1 cellular context compared by ENCODE assay signal in genomic region chr11:910589-911030, GRCh38.
A peak's percentile ranks its signal among the peaks of the same experiment; 100 is the strongest.
TF ChIP-seq lines count a peak whose summit lies in the region.

Gene CHID1 (minus strand): TSS chr11:910810. CDS start chr11:904816, 5,994 bp downstream.

TF ChIP-seq in HepG2, 621 proteins besides CTCF, POLR2A, EP300 and RAD21 (continued from another document and continues in another):
- TF ChIP-seq ZGPAT (CRISPR knock-in tag; IDR thresholded peaks at IDR 0.05) (peak; percentile 37; the same call in 1 of the 2 replicates), HDAC2 (CRISPR knock-in tag; IDR thresholded peaks at IDR 0.05) (0 out of 2 replicates have a peak, but pooled peaks have one; percentile 29), SNAPC4 (CRISPR knock-in tag; IDR thresholded peaks at IDR 0.05) (no peak), NR2F1 (CRISPR knock-in tag; IDR thresholded peaks at IDR 0.05) (no peak), ZNF75D (CRISPR knock-in tag; IDR thresholded peaks at IDR 0.05; ENCODE audit: borderline replicate concordance) (no peak), THAP7 (CRISPR knock-in tag; IDR thresholded peaks at IDR 0.05) (no peak), SALL2 (CRISPR knock-in tag; IDR thresholded peaks at IDR 0.05) (no peak; the same call in 1 of the 2 replicates), MBNL3 (CRISPR knock-in tag; conservative IDR thresholded peaks at IDR 0.05) (no peak), ZNF253 (CRISPR knock-in tag; IDR thresholded peaks at IDR 0.05; ENCODE audit: borderline replicate concordance) (peak; percentile 89; the same call in 1 of the 2 replicates), ZNF646 (CRISPR knock-in tag; IDR thresholded peaks at IDR 0.05) (no peak), ZNF383 (CRISPR knock-in tag; IDR thresholded peaks at IDR 0.05; ENCODE audit: borderline replicate concordance) (no peak), FLYWCH1 (CRISPR knock-in tag; IDR thresholded peaks at IDR 0.05) (no peak), SOX5 (CRISPR knock-in tag; IDR thresholded peaks at IDR 0.05; ENCODE audit: borderline replicate concordance) (peak; percentile 13; the same call in 1 of the 2 replicates), NFYC (CRISPR knock-in tag; IDR thresholded peaks at IDR 0.05) (no peak), PHF21A (CRISPR knock-in tag; IDR thresholded peaks at IDR 0.05) (0 out of 2 replicates have a peak, but pooled peaks have one; percentile 30), ZNF570 (CRISPR knock-in tag; IDR thresholded peaks at IDR 0.05; ENCODE audit: borderline replicate concordance) (no peak), HMGXB3 (CRISPR knock-in tag; IDR thresholded peaks at IDR 0.05; ENCODE audit: borderline replicate concordance) (no peak), MEF2D (CRISPR knock-in tag; IDR thresholded peaks at IDR 0.05) (no peak), NFIC (IDR thresholded peaks at IDR 0.05; ENCODE audit: low read length) (no peak), ZSCAN31 (CRISPR knock-in tag; IDR thresholded peaks at IDR 0.05; ENCODE audit: low read depth) (no peak; the same call in 1 of the 2 replicates), ZFP36L2 (CRISPR knock-in tag; IDR thresholded peaks at IDR 0.05) (no peak), SETDB1 (CRISPR knock-in tag; IDR thresholded peaks at IDR 0.05; ENCODE audit: borderline replicate concordance) (no peak), PLRG1 (conservative IDR thresholded peaks at IDR 0.05) (no peak), DRAP1 (CRISPR knock-in tag; IDR thresholded peaks at IDR 0.05) (no peak), ISX (CRISPR knock-in tag; conservative IDR thresholded peaks at IDR 0.05) (no peak), ZFP90 (CRISPR knock-in tag; IDR thresholded peaks at IDR 0.05; ENCODE audit: borderline replicate concordance) (peak; percentile 20; the same call in 1 of the 2 replicates), GTF2F1 (IDR thresholded peaks at IDR 0.05; ENCODE audit: low read length) (no peak), SIN3A (IDR thresholded peaks at IDR 0.05; ENCODE audit: borderline replicate concordance, low read depth, low read length) (no peak), ZNF276 (CRISPR knock-in tag; IDR thresholded peaks at IDR 0.05; ENCODE audit: low read depth) (0 out of 2 replicates have a peak, but pooled peaks have one; percentile 43), THYN1 (CRISPR knock-in tag; IDR thresholded peaks at IDR 0.05; ENCODE audit: borderline replicate concordance, low read depth) (no peak), REXO4 (CRISPR knock-in tag; IDR thresholded peaks at IDR 0.05; ENCODE audit: borderline replicate concordance) (no peak), ZSCAN30 (CRISPR knock-in tag; IDR thresholded peaks at IDR 0.05) (no peak), ZNF251 (CRISPR knock-in tag; IDR thresholded peaks at IDR 0.05) (no peak), AKAP8 (CRISPR knock-in tag; IDR thresholded peaks at IDR 0.05) (peak; percentile 96), POLR2AphosphoS5 (IDR thresholded peaks at IDR 0.05; ENCODE audit: low read depth, low read length) (peak; percentile 64), ATF1 (CRISPR knock-in tag; IDR thresholded peaks at IDR 0.05) (no peak)
